In the genomic region with DNA sequence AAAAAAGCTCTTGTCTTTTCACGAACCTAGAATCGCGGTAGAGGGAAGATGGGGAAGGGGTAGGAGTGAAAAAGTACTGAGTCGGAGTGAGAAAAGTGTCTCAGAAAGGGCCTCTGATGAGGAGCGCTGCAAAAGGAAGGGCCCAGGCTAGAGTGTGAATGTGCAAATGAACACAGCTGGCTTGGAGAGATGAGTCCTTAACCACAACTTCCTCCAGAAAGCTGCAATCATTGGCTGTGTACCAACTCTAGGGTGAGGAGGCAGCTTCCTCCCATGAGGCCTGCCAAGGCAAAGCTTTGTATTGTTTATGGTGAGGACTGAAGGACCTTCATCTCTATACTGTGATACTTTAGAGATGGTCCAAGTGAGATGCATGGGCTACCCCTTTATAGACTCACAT, we compare ENCODE assay signal across 11 cellular contexts.
DNase-seq lines count a peak whose midpoint lies in the region; ATAC-seq, FAIRE-seq and TF ChIP-seq lines count a peak whose summit lies in the region.
"Had no signal": no experiment of that assay in that cellular context is flagged by ENCODE, and none has a peak within 500 bp of the region (broad histone marks: within the 10 kb centered on the region; RNA-seq: fewer than 3 reads in every experiment).

No MANE protein-coding gene starts in this region.

- H3K27ac Mint-ChIP-seq in neural progenitor cell, result no peak overlapping the region

- H3K9me3 ChIP-seq in neural progenitor cell (ENCODE audit: low read depth), result no peaks in the 10 kb centered on the region

- no peaks in the 10 kb centered on the region for H3K36me3 ChIP-seq in neural progenitor cell

- H3K4me3 ChIP-seq in neural progenitor cell, result no peak overlapping the region

- peaks cover 2% of the 10 kb centered on the region for H3K4me1 Mint-ChIP-seq in neural progenitor cell

- no peak for FAIRE-seq in RCC 7860 (lab: Jason Lieb, UNC)

- H3F3A ChIP-seq in neural progenitor cell (ENCODE audit: low read depth), result no peaks in the 10 kb centered on the region

- H3K4me2 ChIP-seq in neural progenitor cell, result no peak overlapping the region

- H3K36me3 Mint-ChIP-seq in neural progenitor cell, result no peaks in the 10 kb centered on the region

- H3K27ac ChIP-seq in neural progenitor cell, result no peak overlapping the region

- no peak overlapping the region for H2AFZ ChIP-seq in neural progenitor cell (replicated peaks)

- TF ChIP-seq CTCF in neural progenitor cell (IDR thresholded peaks at IDR 0.05), result no peak

- no peak overlapping the region for H3K9ac ChIP-seq in neural progenitor cell

- H3K27me3 ChIP-seq in neural progenitor cell, result no peaks in the 10 kb centered on the region

- H3K4me3 Mint-ChIP-seq in neural progenitor cell, result no peak overlapping the region

- ATAC-seq in HG02798 (IDR thresholded peaks at IDR 0.05; ENCODE audit: poor library complexity, unreplicated experiment), result peak; percentile 51

- no peaks in the 10 kb centered on the region for H3K4me1 ChIP-seq in neural progenitor cell

- H3K27me3 Mint-ChIP-seq in neural progenitor cell (ENCODE audit: insufficient read depth, low read depth), result no peaks in the 10 kb centered on the region

- no peaks in the 10 kb centered on the region for H3K9me3 Mint-ChIP-seq in neural progenitor cell

- H4K20me1 ChIP-seq in neural progenitor cell (ENCODE audit: low read depth), result no peaks in the 10 kb centered on the region

- H3K79me2 ChIP-seq in neural progenitor cell (ENCODE audit: low read depth), result no peaks in the 10 kb centered on the region

- DNase-seq in COLO829 (ENCODE audit: low spot score), result peak; percentile 59
- peak; percentile 20 for DNase-seq in RCC 7860 (ENCODE audit: low spot score)
- peak; percentile 81 for DNase-seq in kidney tubule cell (ENCODE audit: low spot score)
- DNase-seq in HuH-7.5 (ENCODE audit: low spot score), result no peak
- no peak for DNase-seq in NCI-H146 (lab: John Stamatoyannopoulos, UW)
- no peak for DNase-seq in GOT3 (lab: John Stamatoyannopoulos, UW)
- DNase-seq in neural progenitor cell (ENCODE audit: low spot score), result no peak
- DNase-seq: activated gamma-delta T cell treated with Interleukin-2 at 50 U/mL for 16 hours; effector CD8-positive, alpha-beta T cell; NCI-H187 had no signal

Comparison
In these comparisons a context has a peak if more than half of its experiments do, and no peak if none do; other contexts are left out.
1. DNase-seq: peak in COLO829 (single experiment), RCC 7860 (single experiment) and kidney tubule cell (single experiment); none in HuH-7.5 (single experiment), NCI-H146 (single experiment), GOT3 (single experiment) and neural progenitor cell (single experiment).